Comparison of ENCODE assay signal across 13 cellular contexts in the genomic region with DNA sequence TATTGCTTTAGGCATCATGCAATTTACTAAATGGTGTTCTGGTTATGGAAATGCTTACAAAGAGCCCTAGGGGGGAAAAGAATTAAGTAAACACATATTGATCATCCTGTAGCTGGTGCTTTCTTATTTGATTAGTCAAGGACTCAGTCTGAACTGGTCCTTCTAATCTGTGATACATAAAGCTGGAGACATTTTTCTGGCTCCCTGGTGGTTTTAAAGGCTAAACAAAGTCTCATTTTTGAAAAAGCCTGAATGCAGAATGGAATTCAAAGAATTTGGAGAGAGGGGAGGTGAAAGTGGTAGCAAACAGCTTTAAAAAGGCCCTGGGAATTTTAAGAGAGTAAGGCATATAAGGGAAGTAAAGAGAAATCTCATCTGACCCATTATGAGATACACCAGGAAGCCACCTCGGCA.
DNase-seq lines count a peak whose midpoint lies in the region; ATAC-seq and TF ChIP-seq lines count a peak whose summit lies in the region.
"Had no signal": no experiment of that assay in that cellular context is flagged by ENCODE, and none has a peak within 500 bp of the region (broad histone marks: within the 10 kb centered on the region; RNA-seq: fewer than 3 reads in every experiment).

No MANE protein-coding gene starts in this region.

- H4K20me1 ChIP-seq in neural progenitor cell (ENCODE audit: low read depth) = no peaks in the 10 kb centered on the region

- H3K9me3 Mint-ChIP-seq in neural progenitor cell = no peaks in the 10 kb centered on the region
- peaks cover 0 to 2% (median 0%) of the 10 kb centered on the region in 8 donors for H3K9me3 Mint-ChIP-seq in CD4-positive, alpha-beta memory T cell
- no peaks in the 10 kb centered on the region for H3K9me3 Mint-ChIP-seq in CD8-positive, alpha-beta T cell

- no peaks in the 10 kb centered on the region for H3K79me2 ChIP-seq in neural progenitor cell (ENCODE audit: low read depth)

- no peaks in the 10 kb centered on the region for H3K27me3 ChIP-seq in neural progenitor cell
- H3K27me3 ChIP-seq in CD4-positive, alpha-beta memory T cell (ENCODE audit: insufficient read depth, low read length) = no peaks in the 10 kb centered on the region
- H3K27me3 ChIP-seq in CD8-positive, alpha-beta T cell (ENCODE audit: insufficient read depth, low read length) = no peaks in the 10 kb centered on the region
- H3K27me3 ChIP-seq: ovary had no signal

- POLR2A ChIA-PET in CD4-positive, alpha-beta memory T cell (lab: Charles Lee; ENCODE audit: partially characterized antibody) = no interaction called here
- POLR2A ChIA-PET in CD8-positive, alpha-beta T cell (lab: Charles Lee) = no interaction called here

- H3F3A ChIP-seq in neural progenitor cell (ENCODE audit: low read depth) = no peaks in the 10 kb centered on the region

- H2AFZ ChIP-seq in neural progenitor cell (replicated peaks) = peak overlapping the region; percentile 55

- H3K4me3 ChIP-seq in coronary artery (no peak overlapping the region), neural progenitor cell (no peak overlapping the region)
- no peak overlapping the region for H3K4me3 ChIP-seq in CD4-positive, alpha-beta memory T cell (ENCODE audit: low read length in 2 of 2)
- no peak overlapping the region for H3K4me3 ChIP-seq in CD8-positive, alpha-beta T cell (ENCODE audit: low read depth, low read length)
- H3K4me3 ChIP-seq: ovary had no signal

- no peak for ATAC-seq in HG02588 (IDR thresholded peaks at IDR 0.05; ENCODE audit: unreplicated experiment)
- no peak for ATAC-seq in CD8-positive, alpha-beta T cell
- ATAC-seq: T-helper 17 cell had no signal

- no peaks in the 10 kb centered on the region for H3K27me3 Mint-ChIP-seq in neural progenitor cell (ENCODE audit: insufficient read depth, low read depth)
- H3K27me3 Mint-ChIP-seq in CD4-positive, alpha-beta memory T cell = no peaks in the 10 kb centered on the region
- H3K27me3 Mint-ChIP-seq in CD8-positive, alpha-beta T cell (ENCODE audit: low read depth) = no peaks in the 10 kb centered on the region
- H3K27me3 Mint-ChIP-seq: T-helper 17 cell had no signal

- H3K4me3 Mint-ChIP-seq in neural progenitor cell = no peak overlapping the region
- no peak overlapping the region for H3K4me3 Mint-ChIP-seq in CD4-positive, alpha-beta memory T cell
- no peak overlapping the region for H3K4me3 Mint-ChIP-seq in CD8-positive, alpha-beta T cell
- H3K4me3 Mint-ChIP-seq: T-helper 17 cell had no signal

- H3K4me1 ChIP-seq in neural progenitor cell = peaks cover 24% of the 10 kb centered on the region
- no peaks in the 10 kb centered on the region for H3K4me1 ChIP-seq in CD4-positive, alpha-beta memory T cell (ENCODE audit: insufficient read depth, low read length)
- no peaks in the 10 kb centered on the region for H3K4me1 ChIP-seq in CD8-positive, alpha-beta T cell (ENCODE audit: insufficient read depth, low read length)

- no peaks in the 10 kb centered on the region for H3K36me3 Mint-ChIP-seq in neural progenitor cell
- H3K36me3 Mint-ChIP-seq in CD4-positive, alpha-beta memory T cell = no peaks in the 10 kb centered on the region
- H3K36me3 Mint-ChIP-seq in CD8-positive, alpha-beta T cell = no peaks in the 10 kb centered on the region

- intact Hi-C loops in CD4-positive, alpha-beta memory T cell (cut with micrococcal nuclease) = no loop called here
- intact Hi-C loops in CD8-positive, alpha-beta T cell (cut with DNase I, micrococcal nuclease) = no loop called here

- no peak overlapping the region for H3K9ac ChIP-seq in neural progenitor cell

- peak overlapping the region; percentile 84 for H3K27ac Mint-ChIP-seq in neural progenitor cell
- H3K27ac Mint-ChIP-seq in CD4-positive, alpha-beta memory T cell = no peak overlapping the region
- H3K27ac Mint-ChIP-seq in CD8-positive, alpha-beta T cell = no peak overlapping the region
- H3K27ac Mint-ChIP-seq: T-helper 17 cell had no signal

- H3K4me1 Mint-ChIP-seq in neural progenitor cell = peaks cover 41% of the 10 kb centered on the region
- H3K4me1 Mint-ChIP-seq in CD4-positive, alpha-beta memory T cell = no peaks in the 10 kb centered on the region
- no peaks in the 10 kb centered on the region for H3K4me1 Mint-ChIP-seq in CD8-positive, alpha-beta T cell (ENCODE audit: low read depth)
- H3K4me1 Mint-ChIP-seq: T-helper 17 cell had no signal

- CTCF ChIA-PET in CD4-positive, alpha-beta memory T cell (lab: Charles Lee; ENCODE audit: partially characterized antibody) = no interaction called here
- CTCF ChIA-PET in CD8-positive, alpha-beta T cell (lab: Charles Lee) = no interaction called here

- TF ChIP-seq CTCF in AG09319 (IDR thresholded peaks at IDR 0.05; ENCODE audit: low read depth, low read length) (no peak), coronary artery (IDR thresholded peaks at IDR 0.05) (no peak), neural progenitor cell (IDR thresholded peaks at IDR 0.05) (no peak)
- no peak for TF ChIP-seq CTCF in CD8-positive, alpha-beta T cell (IDR thresholded peaks at IDR 0.05)

- peak overlapping the region; percentile 12 to 45 for H3K27ac ChIP-seq in coronary artery
- H3K27ac ChIP-seq in neural progenitor cell = no peak overlapping the region
- no peak overlapping the region for H3K27ac ChIP-seq in CD4-positive, alpha-beta memory T cell (ENCODE audit: low read depth, low read length)
- H3K27ac ChIP-seq in CD8-positive, alpha-beta T cell (ENCODE audit: low read depth, low read length) = no peak overlapping the region
- H3K27ac ChIP-seq: ovary had no signal

- H3K36me3 ChIP-seq in neural progenitor cell = no peaks in the 10 kb centered on the region
- H3K36me3 ChIP-seq in CD4-positive, alpha-beta memory T cell (ENCODE audit: insufficient read depth, low read length) = no peaks in the 10 kb centered on the region
- H3K36me3 ChIP-seq in CD8-positive, alpha-beta T cell (ENCODE audit: insufficient read depth, low read length) = no peaks in the 10 kb centered on the region
- H3K36me3 ChIP-seq: ovary had no signal

- H3K9me3 ChIP-seq in neural progenitor cell (ENCODE audit: low read depth) = no peaks in the 10 kb centered on the region
- no peaks in the 10 kb centered on the region for H3K9me3 ChIP-seq in CD4-positive, alpha-beta memory T cell (ENCODE audit: control insufficient read depth in 1 of 2, low read length in 2 of 2)
- H3K9me3 ChIP-seq in CD8-positive, alpha-beta T cell (ENCODE audit: low read length) = no peaks in the 10 kb centered on the region
- H3K9me3 ChIP-seq: ovary had no signal

- DNase-seq in AG09319 (ENCODE audit: extremely low read depth, low read depth) (peak; percentile 54), LHCN-M2 (ENCODE audit: low read depth) (peak; percentile 75), coronary artery (ENCODE audit: low spot score) (no peak), neural progenitor cell (ENCODE audit: low spot score) (peak; percentile 42), COLO668 (lab: John Stamatoyannopoulos, UW; ENCODE audit: unreplicated experiment) (no peak)
- no peak for DNase-seq in CD4-positive, alpha-beta memory T cell
- no peak for DNase-seq in CD8-positive, alpha-beta T cell
- DNase-seq: activated T-cell treated with anti-CD3 and anti-CD28 coated beads for 4 hours, hypothalamus, NCI-H446 treated with DMSO at 0.1 percent for 48 hours, ovary, T-helper 17 cell had no signal

- H3K4me2 ChIP-seq in neural progenitor cell = peak overlapping the region; percentile 37

Comparison
In these comparisons a context has a peak if more than half of its experiments do, and no peak if none do; other contexts are left out.
1. DNase-seq: peak in AG09319 (single experiment), LHCN-M2 (single experiment) and neural progenitor cell (single experiment); none in coronary artery (single experiment), COLO668 (single experiment), CD4-positive, alpha-beta memory T cell (0 of 5) and CD8-positive, alpha-beta T cell (0 of 7).
2. H3K27ac ChIP-seq: peak in coronary artery (2 of 2); none in neural progenitor cell (single experiment), CD4-positive, alpha-beta memory T cell (single experiment) and CD8-positive, alpha-beta T cell (single experiment).